In genomic region chr7:39950473-39951155, GRCh38 we compare ENCODE assay signal across 8 cellular contexts. TPM values are rescaled to one million over a fixed set of nuclear protein-coding genes. Genes with fewer than 3 reads are reported as not detected.
DNase-seq lines count a peak whose midpoint lies in the region; ATAC-seq and TF ChIP-seq lines count a peak whose summit lies in the region.

No MANE protein-coding gene starts in this region.

- H3K36me3 Mint-ChIP-seq in glutamatergic neuron (ENCODE audit: unreplicated experiment) (no peaks in the 10 kb centered on the region), osteocyte (ENCODE audit: unreplicated experiment) (peaks cover 4% of the 10 kb centered on the region), type B pancreatic cell (peaks cover 16% of the 10 kb centered on the region)

- in situ Hi-C loops in KBM-7 (cut with MboI; ENCODE audit: low pct_unique_long_range_greater_than_20kb, low sequenced_read_pairs): no loop called here

- H3K4me1 Mint-ChIP-seq in glutamatergic neuron (ENCODE audit: low read depth, unreplicated experiment): peaks cover 11% of the 10 kb centered on the region
- H3K4me1 Mint-ChIP-seq in osteocyte (ENCODE audit: unreplicated experiment): peaks cover 36% of the 10 kb centered on the region
- peaks cover 31% of the 10 kb centered on the region for H3K4me1 Mint-ChIP-seq in type B pancreatic cell (ENCODE audit: unreplicated experiment)

- peak; percentile 15 for DNase-seq in AG08395 (ENCODE audit: low spot score)
- DNase-seq in RPMI8226: peak; percentile 54
- DNase-seq in activated naive CD4-positive, alpha-beta T cell treated with anti-CD3 and anti-CD28 coated beads, Interleukin-2, amount 50 U/mL, for 16 hours: peak; percentile 43
- peak; percentile 59 for DNase-seq in glutamatergic neuron
- no peak for DNase-seq in osteocyte (ENCODE audit: extremely low spot score, unreplicated experiment)
- DNase-seq in type B pancreatic cell (ENCODE audit: extremely low spot score, unreplicated experiment): peak; percentile 72
- no peak for DNase-seq in KBM-7

- ATAC-seq in GM21526 (IDR thresholded peaks at IDR 0.05; ENCODE audit: low FRiP score, unreplicated experiment): peak; percentile 0

- H3K9me3 Mint-ChIP-seq in glutamatergic neuron (ENCODE audit: unreplicated experiment): peaks cover 15% of the 10 kb centered on the region
- H3K9me3 Mint-ChIP-seq in osteocyte (ENCODE audit: unreplicated experiment): no peaks in the 10 kb centered on the region
- no peaks in the 10 kb centered on the region for H3K9me3 Mint-ChIP-seq in type B pancreatic cell

- peak overlapping the region; percentile 74 for H3K4me3 Mint-ChIP-seq in glutamatergic neuron (ENCODE audit: unreplicated experiment)
- H3K4me3 Mint-ChIP-seq in osteocyte (ENCODE audit: unreplicated experiment): peak overlapping the region; percentile 98
- peak overlapping the region; percentile 98 for H3K4me3 Mint-ChIP-seq in type B pancreatic cell

- H3K27ac Mint-ChIP-seq in glutamatergic neuron (ENCODE audit: unreplicated experiment): no peak overlapping the region
- H3K27ac Mint-ChIP-seq in osteocyte (ENCODE audit: unreplicated experiment): peak overlapping the region; percentile 99
- peak overlapping the region; percentile 99 for H3K27ac Mint-ChIP-seq in type B pancreatic cell

- no peak for TF ChIP-seq CTCF in glutamatergic neuron (IDR thresholded peaks at IDR 0.05; ENCODE audit: partially characterized antibody, unreplicated experiment)
- no peak for TF ChIP-seq CTCF in osteocyte (IDR thresholded peaks at IDR 0.05)
- no peak for TF ChIP-seq CTCF in type B pancreatic cell (conservative IDR thresholded peaks at IDR 0.05)

- H3K27me3 Mint-ChIP-seq in glutamatergic neuron (ENCODE audit: unreplicated experiment): peaks cover 12% of the 10 kb centered on the region
- no peaks in the 10 kb centered on the region for H3K27me3 Mint-ChIP-seq in osteocyte (ENCODE audit: unreplicated experiment)
- H3K27me3 Mint-ChIP-seq in type B pancreatic cell: no peaks in the 10 kb centered on the region

RNA-seq across cellular contexts. Expression of gene CDK13, which starts 0.6 kb away (rescaled TPM):
- 53.2 TPM for total RNA-seq in glutamatergic neuron (ENCODE audit: unreplicated experiment)
- total RNA-seq in osteocyte: 58.7 and 60.6 TPM in 2 replicates
- total RNA-seq in type B pancreatic cell (ENCODE audit: low replicate concordance): 49.3 and 57.6 TPM in 2 replicates

Comparison
In these comparisons a context has a peak if more than half of its experiments do, and no peak if none do; other contexts are left out.
1. DNase-seq: peak in AG08395 (single experiment), RPMI8226 (single experiment), activated naive CD4-positive, alpha-beta T cell treated with anti-CD3 and anti-CD28 coated beads, Interleukin-2, amount 50 U/mL, for 16 hours (single experiment), glutamatergic neuron (single experiment) and type B pancreatic cell (single experiment); none in osteocyte (single experiment) and KBM-7 (single experiment).
2. Peak in every context shown above with its lines, with median percentiles within 50 percentile points of each other: H3K4me3 Mint-ChIP-seq.